In genomic region chr17:9575381-9576072, GRCh38 we compare ENCODE assay signal across 8 cellular contexts. TPM values are rescaled to one million over a fixed set of nuclear protein-coding genes. Genes with fewer than 3 reads are reported as not detected.
DNase-seq lines count a peak whose midpoint lies in the region; ATAC-seq and TF ChIP-seq lines count a peak whose summit lies in the region.

Gene STX8 (minus strand): TSS chr17:9575820. CDS start chr17:9575808, 12 bp downstream.

- DNase-seq in Karpas-422 (peak; percentile 94), globus pallidus (ENCODE audit: low spot score) (peak; percentile 76), occipital lobe (lab: John Stamatoyannopoulos, UW) (peak; percentile 85), suprapubic skin (ENCODE audit: low spot score in 2 of 2) (peak; percentile 94)
- DNase-seq in activated naive CD4-positive, alpha-beta T cell treated with anti-CD3 and anti-CD28 coated beads, Interleukin-2, amount 10 ng/mL, durations not matched to agents 7 days and 5 days, result peak; percentile 89

- 2% methylated on average over 28 of the region's 41 CpGs for WGBS in suprapubic skin

- H4K20me1 ChIP-seq in DOHH2 (ENCODE audit: control insufficient read depth, insufficient read depth, low read depth, low read length) (no peaks in the 10 kb centered on the region), Karpas-422 (ENCODE audit: insufficient read depth, low read depth, low read length) (no peaks in the 10 kb centered on the region; the same call in 1 of the 2 replicates)

- H3K9me3 Mint-ChIP-seq in activated naive CD4-positive, alpha-beta T cell treated with anti-CD3 and anti-CD28 coated beads, Interleukin-2, amount 10 ng/mL, durations not matched to agents 7 days and 5 days, result no peaks in the 10 kb centered on the region

- H3K9ac ChIP-seq in Karpas-422 (ENCODE audit: low read length), result peak within 1 kb of the TSS; percentile 84

- no peak for TF ChIP-seq EP300 in suprapubic skin (IDR thresholded peaks at IDR 0.05)

- H3F3A ChIP-seq in DOHH2 (ENCODE audit: control insufficient read depth, insufficient read depth), result no peaks in the 10 kb centered on the region

- H3K4me3 Mint-ChIP-seq in activated naive CD4-positive, alpha-beta T cell treated with anti-CD3 and anti-CD28 coated beads, Interleukin-2, amount 10 ng/mL, durations not matched to agents 7 days and 5 days, result peak within 1 kb of the TSS; percentile 98

- H3K27ac Mint-ChIP-seq in activated naive CD4-positive, alpha-beta T cell treated with anti-CD3 and anti-CD28 coated beads, Interleukin-2, amount 10 ng/mL, durations not matched to agents 7 days and 5 days, result peak within 1 kb of the TSS; percentile 81

- TF ChIP-seq POLR2A in suprapubic skin (IDR thresholded peaks at IDR 0.05), result no peak

- H3K27me3 ChIP-seq in DOHH2 (ENCODE audit: control insufficient read depth, low read length), result no peaks in the 10 kb centered on the region
- no peaks in the 10 kb centered on the region for H3K27me3 ChIP-seq in Karpas-422 (ENCODE audit: low read length)
- no peaks in the 10 kb centered on the region for H3K27me3 ChIP-seq in suprapubic skin

- peak within 1 kb of the TSS; percentile 84 for H3K4me2 ChIP-seq in DOHH2 (ENCODE audit: low read length)
- H3K4me2 ChIP-seq in Karpas-422 (ENCODE audit: low read depth, low read length, poor library complexity, severe bottlenecking), result peak within 1 kb of the TSS; percentile 84

- H3K9me3 ChIP-seq in DOHH2 (ENCODE audit: control insufficient read depth, insufficient read depth, low read length) (no peaks in the 10 kb centered on the region), Karpas-422 (ENCODE audit: low read length) (no peaks in the 10 kb centered on the region), suprapubic skin (no peaks in the 10 kb centered on the region)

- CTCF ChIA-PET in activated naive CD4-positive, alpha-beta T cell treated with anti-CD3 and anti-CD28 coated beads, Interleukin-2, amount 10 ng/mL, durations not matched to agents 7 days and 5 days (lab: Charles Lee), result interaction anchor here (0.8 to 1.6 kb wide), 3 partner anchors 21 to 155 kb away, joined by 3 to 4 read pairs (median 3); no protein-coding TSS in a partner anchor

- H3K79me2 ChIP-seq in DOHH2 (ENCODE audit: control insufficient read depth, low read length), result peaks cover 20% of the 10 kb centered on the region
- peaks cover 31% of the 10 kb centered on the region for H3K79me2 ChIP-seq in Karpas-422 (ENCODE audit: low read length)

- H3K27ac ChIP-seq in DOHH2 (ENCODE audit: low read depth, low read length) (no peak within 1 kb of the TSS), Karpas-422 (ENCODE audit: low read length) (peak within 1 kb of the TSS; percentile 25; the same call in 1 of the 2 replicates), suprapubic skin (peak within 1 kb of the TSS; percentile 48)

- peak; percentile 69 for ATAC-seq in GM21717 (IDR thresholded peaks at IDR 0.05; ENCODE audit: unreplicated experiment)
- ATAC-seq in SK-N-SH treated with all-trans-retinoic acid at 6 μM for 48 hours, result peak; percentile 86

- peak within 1 kb of the TSS; percentile 72 for H2AFZ ChIP-seq in Karpas-422 (ENCODE audit: low read length)

- H3K4me3 ChIP-seq in DOHH2 (ENCODE audit: low read length), result peak within 1 kb of the TSS; percentile 81
- peak within 1 kb of the TSS; percentile 90 for H3K4me3 ChIP-seq in Karpas-422 (ENCODE audit: low read length)
- H3K4me3 ChIP-seq in suprapubic skin, result peak within 1 kb of the TSS; percentile 84

- peaks cover 3% of the 10 kb centered on the region for H3K36me3 Mint-ChIP-seq in activated naive CD4-positive, alpha-beta T cell treated with anti-CD3 and anti-CD28 coated beads, Interleukin-2, amount 10 ng/mL, durations not matched to agents 7 days and 5 days

- H3K9me2 ChIP-seq in DOHH2 (replicated peaks; ENCODE audit: control insufficient read depth, low read length) (no peaks in the 10 kb centered on the region), Karpas-422 (replicated peaks; ENCODE audit: insufficient read depth, low read length) (no peaks in the 10 kb centered on the region)

- H3K27me3 Mint-ChIP-seq in activated naive CD4-positive, alpha-beta T cell treated with anti-CD3 and anti-CD28 coated beads, Interleukin-2, amount 10 ng/mL, durations not matched to agents 7 days and 5 days, result peaks cover 12% of the 10 kb centered on the region

- H3K4me1 ChIP-seq in DOHH2 (ENCODE audit: control insufficient read depth, low read length), result peaks cover 16% of the 10 kb centered on the region
- H3K4me1 ChIP-seq in Karpas-422 (ENCODE audit: low read length), result peaks cover 24% of the 10 kb centered on the region
- H3K4me1 ChIP-seq in suprapubic skin, result peaks cover 27% of the 10 kb centered on the region

- H3K36me3 ChIP-seq in DOHH2 (ENCODE audit: control insufficient read depth, low read length) (no peaks in the 10 kb centered on the region), Karpas-422 (ENCODE audit: insufficient read depth, low read length) (no peaks in the 10 kb centered on the region), suprapubic skin (no peaks in the 10 kb centered on the region)

- peaks cover 29% of the 10 kb centered on the region for H3K4me1 Mint-ChIP-seq in activated naive CD4-positive, alpha-beta T cell treated with anti-CD3 and anti-CD28 coated beads, Interleukin-2, amount 10 ng/mL, durations not matched to agents 7 days and 5 days

- no peak for TF ChIP-seq CTCF in DOHH2 (IDR thresholded peaks at IDR 0.05; ENCODE audit: low read depth, low read length, poor library complexity, severe bottlenecking)
- no peak for TF ChIP-seq CTCF in suprapubic skin (IDR thresholded peaks at IDR 0.05)

TF ChIP-seq in SK-N-SH treated with all-trans-retinoic acid at 6 μM for 48 hours, 23 proteins besides CTCF, POLR2A, EP300 and RAD21:
- TF ChIP-seq TSHZ2 (CRISPR knock-in tag; IDR thresholded peaks at IDR 0.05) (peak; percentile 78; the same call in 1 of the 2 replicates), TCF4 (CRISPR knock-in tag; IDR thresholded peaks at IDR 0.05; ENCODE audit: borderline replicate concordance) (no peak), TOX (CRISPR knock-in tag; IDR thresholded peaks at IDR 0.05; ENCODE audit: borderline replicate concordance) (no peak), RARB (CRISPR knock-in tag; IDR thresholded peaks at IDR 0.05) (no peak), CSRNP3 (CRISPR knock-in tag; IDR thresholded peaks at IDR 0.05) (no peak), ZFP3 (CRISPR knock-in tag; IDR thresholded peaks at IDR 0.05) (peak; percentile 79; the same call in 1 of the 2 replicates), CSDC2 (CRISPR knock-in tag; IDR thresholded peaks at IDR 0.05) (peak; percentile 33; the same call in 1 of the 2 replicates)

RNA-seq across cellular contexts. Expression of gene STX8, which starts in this region (rescaled TPM):
- 40.0 and 47.9 TPM in 2 replicates for total RNA-seq in Karpas-422 (2014; rRNA removed; shearing (Covaris generic); ENCODE audit: low replicate concordance)
- total RNA-seq in occipital lobe, result 42.9 TPM
- 10 to 100 TPM; 21.5 to 74.0 (median 38.4) TPM for total RNA-seq in suprapubic skin
